Comparison of ENCODE assay signal across 8 cellular contexts in the genomic region with DNA sequence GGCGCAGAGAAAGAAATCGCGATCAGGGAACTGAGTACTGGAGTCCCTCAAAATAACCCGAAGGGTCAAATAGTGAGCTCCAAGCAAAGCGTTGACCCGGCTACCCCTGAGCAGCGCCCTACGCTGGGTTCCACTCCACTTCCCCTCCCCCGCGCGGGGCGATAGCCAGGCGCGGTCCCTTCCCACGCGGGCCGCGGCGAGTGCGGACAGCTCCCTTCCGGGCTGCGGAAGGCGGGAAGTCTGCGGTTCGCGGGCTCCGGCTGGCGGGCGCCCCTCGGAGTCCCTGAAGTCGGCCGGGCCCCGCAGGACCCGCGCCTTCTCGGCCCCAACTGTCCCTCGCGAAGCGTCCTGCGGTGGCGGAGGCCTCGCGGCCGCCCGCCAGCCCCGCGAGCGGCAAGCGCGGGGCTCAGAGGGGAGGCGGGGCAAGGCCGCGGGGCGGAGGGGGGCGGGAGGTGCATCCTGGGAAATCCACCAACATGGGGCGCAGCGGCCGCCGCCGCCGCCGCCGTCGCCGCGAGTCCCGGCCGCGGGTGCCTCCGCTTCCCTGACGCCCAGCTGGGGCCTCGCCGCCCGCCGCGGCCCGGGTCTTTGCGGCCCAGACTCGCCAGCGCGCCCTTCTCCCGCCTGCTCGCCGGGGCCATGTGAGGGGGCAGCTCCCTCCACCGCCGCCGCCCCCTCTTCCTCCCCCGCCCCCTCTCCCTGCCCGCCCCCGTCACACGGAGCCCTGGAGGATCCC. TPM values are rescaled to one million over a fixed set of nuclear protein-coding genes. Genes with fewer than 3 reads are reported as not detected.
DNase-seq lines count a peak whose midpoint lies in the region; ATAC-seq lines count a peak whose summit lies in the region.

Gene QSER1 (plus strand): TSS at position 457 of the 736 bp plus-strand sequence. CDS start 315 bp downstream, outside the sequence.

- H3K9me3 ChIP-seq in SJCRH30 (replicated peaks) (no peaks in the 10 kb centered on the region), neuron (ENCODE audit: low read length) (peaks cover 2% of the 10 kb centered on the region)

- peak within 1 kb of the TSS; percentile 100 for H2AFZ ChIP-seq in neuron (ENCODE audit: low read depth, low read length)

- H3K4me3 ChIP-seq in SJCRH30 (peak within 1 kb of the TSS; percentile 99), neuron (ENCODE audit: low read length) (peak within 1 kb of the TSS; percentile 97)

- H3K27me3 ChIP-seq in SJCRH30 (no peaks in the 10 kb centered on the region), neuron (ENCODE audit: insufficient read depth, low read length) (no peaks in the 10 kb centered on the region)

- H3K27ac ChIP-seq in SJCRH30, result peak within 1 kb of the TSS; percentile 98

- H3K4me1 ChIP-seq in SJCRH30, result peaks cover 13% of the 10 kb centered on the region
- H3K4me1 ChIP-seq in neuron (ENCODE audit: insufficient read depth, low read length), result peaks cover 26% of the 10 kb centered on the region

- peak; percentile 52 for ATAC-seq in GM21447 (IDR thresholded peaks at IDR 0.05; ENCODE audit: unreplicated experiment)

- no peaks in the 10 kb centered on the region; the same call in none of the 2 replicates for H3K36me3 ChIP-seq in SJCRH30
- H3K36me3 ChIP-seq in neuron (ENCODE audit: insufficient read depth, low read length), result no peaks in the 10 kb centered on the region

- peak; percentile 14 for DNase-seq in DMS53 treated with DMSO at 0.1 percent for 48 hours (lab: John Stamatoyannopoulos, UW; ENCODE audit: unreplicated experiment)
- DNase-seq in HuH-7.5 (ENCODE audit: low spot score), result peak; percentile 74
- peak; percentile 72 to 78 for DNase-seq in SJCRH30
- peak; percentile 63 for DNase-seq in activated gamma-delta T cell treated with Interleukin-2 at 50 U/mL for 16 hours
- peak; percentile 35 for DNase-seq in foreskin melanocyte
- DNase-seq in stromal cell of bone marrow (ENCODE audit: low read depth), result peak; percentile 34

RNA-seq across cellular contexts. Expression of gene QSER1, which starts in this region (rescaled TPM):
- total RNA-seq in SJCRH30 (2014; rRNA removed; shearing (Covaris generic)), result 47.3 and 51.9 TPM in 2 replicates

Comparison
In these comparisons a context has a peak if more than half of its experiments do, and no peak if none do; other contexts are left out.
1. Peak in every context shown above with its lines: DNase-seq, ATAC-seq, H3K4me3 ChIP-seq and H3K27ac ChIP-seq.
2. DNase-seq: peak in every context shown above with its lines; median percentile 75 in SJCRH30; 74 in HuH-7.5; 63 in activated gamma-delta T cell treated with Interleukin-2 at 50 U/mL for 16 hours; 35 in foreskin melanocyte; 34 in stromal cell of bone marrow; 14 in DMS53 treated with DMSO at 0.1 percent for 48 hours.